In genomic region chr11:68120212-68121066, GRCh38 we compare ENCODE assay signal across 8 cellular contexts. TPM values are rescaled to one million over a fixed set of nuclear protein-coding genes. Genes with fewer than 3 reads are reported as not detected.
DNase-seq lines count a peak whose midpoint lies in the region; ATAC-seq and TF ChIP-seq lines count a peak whose summit lies in the region.

No MANE protein-coding gene starts in this region.

- H3K36me3 ChIP-seq in HAP-1 (replicated peaks) (no peaks in the 10 kb centered on the region; the same call in 1 of the 2 replicates), mucosa of descending colon (ENCODE audit: low read depth) (no peaks in the 10 kb centered on the region)

- peak; percentile 54 for DNase-seq in GM12864 (ENCODE audit: low read depth)
- peak; percentile 37 to 72 for DNase-seq in HAP-1 (ENCODE audit: low spot score in 2 of 2)
- peak; percentile 43 for DNase-seq in NCI-H1105 treated with DMSO at 0.1 percent for 48 hours (lab: John Stamatoyannopoulos, UW)
- peak; percentile 68 for DNase-seq in activated CD8-positive, alpha-beta memory T cell treated with anti-CD3 and anti-CD28 coated beads, Interleukin-2, amount 50 U/mL, for 48 hours
- no peak for DNase-seq in epithelial cell of proximal tubule (ENCODE audit: low read depth)
- peak; percentile 64 to 81 (median 75) for DNase-seq in mucosa of descending colon
- peak; percentile 72 for DNase-seq in superior temporal gyrus (ENCODE audit: extremely low spot score)
- DNase-seq in OCI-M2 (lab: John Stamatoyannopoulos, UW; ENCODE audit: unreplicated experiment): no peak

- TF ChIP-seq CTCF in GM12864 (IDR thresholded peaks at IDR 0.05; ENCODE audit: low read depth, low read length, missing control alignments) (no peak), epithelial cell of proximal tubule (conservative IDR thresholded peaks at IDR 0.05; ENCODE audit: low read depth, low read length) (no peak), mucosa of descending colon (IDR thresholded peaks at IDR 0.05) (no peak)

- H3K27me3 ChIP-seq in HAP-1 (ENCODE audit: low read depth): no peaks in the 10 kb centered on the region

- ATAC-seq in mucosa of descending colon: no peak

- in situ Hi-C loops in HAP-1 (cut with MboI; ENCODE audit: low sequenced_read_pairs): no loop called here

- H3K4me1 ChIP-seq in HAP-1: peaks cover 34% of the 10 kb centered on the region
- H3K4me1 ChIP-seq in mucosa of descending colon (ENCODE audit: low read depth): peaks cover 42% of the 10 kb centered on the region

- intact Hi-C loops in mucosa of descending colon (cut with DNase I, micrococcal nuclease): no loop called here

- H3K4me3 ChIP-seq in GM12864 (ENCODE audit: low read depth, low read length) (peak overlapping the region; percentile 70), HAP-1 (peak overlapping the region; percentile 38), epithelial cell of proximal tubule (ENCODE audit: low read depth, low read length) (peak overlapping the region; percentile 56), mucosa of descending colon (peak overlapping the region; percentile 72)

- H3K9me3 ChIP-seq in HAP-1: no peaks in the 10 kb centered on the region
- H3K9me3 ChIP-seq in mucosa of descending colon: no peaks in the 10 kb centered on the region

RNA-seq across cellular contexts. Expression of gene CHKA, which starts 0.7 kb away (rescaled TPM):
- total RNA-seq in epithelial cell of proximal tubule (17.9 and 22.0 TPM in 2 replicates), mucosa of descending colon (10 to 100 TPM; 44.1 to 74.4 (median 58.5) TPM)

Comparison
In these comparisons a context has a peak if more than half of its experiments do, and no peak if none do; other contexts are left out.
1. DNase-seq: peak in GM12864 (single experiment), HAP-1 (2 of 2), NCI-H1105 treated with DMSO at 0.1 percent for 48 hours (single experiment), activated CD8-positive, alpha-beta memory T cell treated with anti-CD3 and anti-CD28 coated beads, Interleukin-2, amount 50 U/mL, for 48 hours (single experiment), mucosa of descending colon (3 of 3) and superior temporal gyrus (single experiment); none in epithelial cell of proximal tubule (single experiment) and OCI-M2 (single experiment).
2. Peak in every context shown above with its lines, with median percentiles within 50 percentile points of each other: H3K4me3 ChIP-seq.